In the genomic region with DNA sequence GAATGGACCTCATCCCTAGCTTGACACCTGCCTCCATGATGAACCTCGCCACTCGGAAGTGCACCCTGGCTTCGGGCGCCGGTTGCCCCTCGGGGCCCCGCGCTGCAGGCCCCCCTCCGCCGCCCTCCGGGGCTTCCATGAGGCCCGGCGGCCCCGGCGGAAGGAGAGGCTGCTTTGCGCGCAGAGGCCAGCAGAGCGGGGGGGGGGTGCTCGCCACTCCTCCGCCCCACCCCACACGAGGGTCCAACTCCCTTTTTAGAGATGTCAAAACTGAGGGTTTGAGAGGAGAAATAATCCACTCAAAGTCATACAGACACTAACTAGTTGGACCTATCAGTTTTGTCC, we compare ENCODE assay signal across 24 cellular contexts.
"Had no signal": no experiment of that assay in that cellular context is flagged by ENCODE, and none has a peak within 500 bp of the region (broad histone marks: within the 10 kb centered on the region; RNA-seq: fewer than 3 reads in every experiment).

No MANE protein-coding gene starts in this region.

- H3K27me3 ChIP-seq: left lung, ovary, tibial nerve had no signal

- H3K4me3 Mint-ChIP-seq: activated CD4-positive, alpha-beta memory T cell treated with anti-CD3 and anti-CD28 coated beads, Interleukin-2, amount 10 ng/mL, durations not matched to agents 7 days and 5 days; activated CD4-positive, alpha-beta T cell treated with anti-CD3 and anti-CD28 coated beads, Interleukin-2, amount 10 ng/mL, durations not matched to agents 7 days and 5 days; activated T-cell treated with anti-CD3 and anti-CD28 coated beads, Interleukin-2, amount 50 U/mL, for 72 hours; nephron progenitor cell; T-helper 1 cell treated with Interleukin-12 subunit alpha and Interleukin-12 subunit beta and Interleukin-4 antibody, amounts not matched to agents 30 μg/mL and 1 μg/mL, for 36 hours had no signal

- H3K36me3 ChIP-seq: ovary had no signal

- H3K27ac ChIP-seq: ovary, psoas muscle had no signal

- H3K4me3 ChIP-seq: left lung, lower lobe of right lung, ovary, psoas muscle, tibial nerve had no signal

- FAIRE-seq: bronchial epithelial cell, colon, frontal cortex, islet of Langerhans, urothelium cell line had no signal

- ATAC-seq: activated naive CD4-positive, alpha-beta T cell treated with anti-CD3 and anti-CD28 coated beads, Interleukin-2, amount 50 U/mL, for 72 hours; activated T-cell treated with anti-CD3 and anti-CD28 coated beads, Interleukin-2, amount 50 U/mL, for 72 hours; left lung; lower lobe of right lung; psoas muscle had no signal

- H3K9me3 Mint-ChIP-seq: activated CD4-positive, alpha-beta memory T cell treated with anti-CD3 and anti-CD28 coated beads, Interleukin-2, amount 10 ng/mL, durations not matched to agents 7 days and 5 days; activated CD4-positive, alpha-beta T cell treated with anti-CD3 and anti-CD28 coated beads, Interleukin-2, amount 10 ng/mL, durations not matched to agents 7 days and 5 days; central memory CD8-positive, alpha-beta T cell; T-helper 1 cell treated with Interleukin-12 subunit alpha and Interleukin-12 subunit beta and Interleukin-4 antibody, amounts not matched to agents 30 μg/mL and 1 μg/mL, for 36 hours had no signal

- H3K9me3 ChIP-seq: ovary, psoas muscle had no signal

- DNase-seq: activated CD4-positive, alpha-beta memory T cell treated with anti-CD3 and anti-CD28 coated beads, Interleukin-2, amount 10 ng/mL, durations not matched to agents 7 days and 5 days; activated CD4-positive, alpha-beta T cell treated with anti-CD3 and anti-CD28 coated beads for 1 hour; activated CD4-positive, alpha-beta T cell treated with anti-CD3 and anti-CD28 coated beads, Interleukin-2, amount 10 ng/mL, durations not matched to agents 7 days and 5 days; activated naive CD4-positive, alpha-beta T cell; activated T-cell treated with anti-CD3 and anti-CD28 coated beads, Interleukin-2, amount 50 U/mL, for 72 hours; effector CD8-positive, alpha-beta T cell; left lung; lower lobe of right lung; nephron progenitor cell; psoas muscle; stimulated activated CD4-positive, alpha-beta T cell treated with anti-CD3 and anti-CD28 coated beads, Interleukin-2, amount 100 ng/mL, for 48 hours; stimulated activated naive CD4-positive, alpha-beta T cell treated with Interleukin-2 at 50 U/mL for 16 hours; SW 1271; T1000 had no signal

- H3K36me3 Mint-ChIP-seq: activated naive CD4-positive, alpha-beta T cell treated with anti-CD3 and anti-CD28 coated beads, Interleukin-2, amount 50 U/mL, for 72 hours had no signal

- H3K27ac Mint-ChIP-seq: activated CD4-positive, alpha-beta T cell treated with anti-CD3 and anti-CD28 coated beads, Interleukin-2, amount 10 ng/mL, durations not matched to agents 7 days and 5 days; activated T-cell treated with anti-CD3 and anti-CD28 coated beads, Interleukin-2, amount 50 U/mL, for 72 hours; nephron progenitor cell had no signal
